Comparison of ENCODE assay signal across 14 cellular contexts in genomic region chr6:134199848-134200606, GRCh38.
A peak's percentile ranks its signal among the peaks of the same experiment; 100 is the strongest.
DNase-seq lines count a peak whose midpoint lies in the region; ATAC-seq and TF ChIP-seq lines count a peak whose summit lies in the region.
"Had no signal": no experiment of that assay in that cellular context is flagged by ENCODE, and none has a peak within 500 bp of the region (broad histone marks: within the 10 kb centered on the region; RNA-seq: fewer than 3 reads in every experiment).

No MANE protein-coding gene starts in this region.

- TF ChIP-seq CTCF in epithelial cell of esophagus (IDR thresholded peaks at IDR 0.05; ENCODE audit: insufficient read depth, low read depth, low read length, missing control alignments): no peak

- peak; percentile 75 for ATAC-seq in GM21529 (IDR thresholded peaks at IDR 0.05; ENCODE audit: unreplicated experiment)
- no peak for ATAC-seq in GM18907 (IDR thresholded peaks at IDR 0.05; ENCODE audit: unreplicated experiment)
- ATAC-seq: stimulated activated naive CD8-positive, alpha-beta T cell treated with anti-CD3 and anti-CD28 coated beads, Interleukin-15, amount 100 ng/mL, for 72 hours had no signal

- DNase-seq in DMS79 (lab: John Stamatoyannopoulos, UW): peak; percentile 23
- DNase-seq in NCI-H146 treated with DMSO at 0.1 percent for 48 hours (lab: John Stamatoyannopoulos, UW; ENCODE audit: unreplicated experiment): peak; percentile 98
- DNase-seq in epithelial cell of esophagus (ENCODE audit: low read depth): peak; percentile 20
- no peak for DNase-seq in H4 (ENCODE audit: low spot score)
- no peak for DNase-seq in activated CD4-positive, CD25-positive, alpha-beta regulatory T cell treated with anti-CD3 and anti-CD28 coated beads, Interleukin-2, amount 50 U/mL, for 72 hours
- no peak for DNase-seq in AG08396 (ENCODE audit: low spot score)
- DNase-seq: activated CD4-positive, alpha-beta T cell treated with anti-CD3 and anti-CD28 coated beads, Interleukin-2, amount 10 ng/mL, durations not matched to agents 24 days and 14 days; EL; foreskin fibroblast; NCI-H1048; SK-N-SH; stimulated activated naive CD8-positive, alpha-beta T cell treated with anti-CD3 and anti-CD28 coated beads, Interleukin-15, amount 100 ng/mL, for 72 hours had no signal

- H3K4me3 ChIP-seq in epithelial cell of esophagus (ENCODE audit: low read length): no peak overlapping the region

Comparison
In these comparisons a context has a peak if more than half of its experiments do, and no peak if none do; other contexts are left out.
1. DNase-seq: peak in DMS79 (single experiment), NCI-H146 treated with DMSO at 0.1 percent for 48 hours (single experiment) and epithelial cell of esophagus (single experiment); none in H4 (single experiment), activated CD4-positive, CD25-positive, alpha-beta regulatory T cell treated with anti-CD3 and anti-CD28 coated beads, Interleukin-2, amount 50 U/mL, for 72 hours (single experiment) and AG08396 (single experiment).